In genomic region chr22:38398609-38399401, GRCh38 we compare ENCODE assay signal across 8 cellular contexts.
DNase-seq lines count a peak whose midpoint lies in the region; ATAC-seq and TF ChIP-seq lines count a peak whose summit lies in the region.

No MANE protein-coding gene starts in this region.

- H3K27me3 ChIP-seq in GM06990 (replicated peaks; ENCODE audit: control insufficient read depth, insufficient read depth, low read length): no peaks in the 10 kb centered on the region

- DNase-seq in GM06990 (ENCODE audit: extremely low read depth, insufficient read length) (peak; percentile 78), NCI-H2171 (lab: John Stamatoyannopoulos, UW) (peak; percentile 92), cerebellar cortex (ENCODE audit: low spot score) (peak; percentile 72), kidney glomerular epithelial cell (lab: John Stamatoyannopoulos, UW) (peak; percentile 43)
- peak; percentile 70 for DNase-seq in activated CD4-positive, CD25-positive, alpha-beta regulatory T cell treated with anti-CD3 and anti-CD28 coated beads, Interleukin-2, amount 50 U/mL, for 16 hours (ENCODE audit: low read depth, low spot score)
- peak; percentile 83 for DNase-seq in stimulated activated CD4-positive, alpha-beta T cell treated with anti-CD3 and anti-CD28 coated beads, Interleukin-15, amount 100 ng/mL, for 24 hours

- H3K36me3 ChIP-seq in GM06990 (ENCODE audit: control insufficient read depth, insufficient read depth, low read length): no peaks in the 10 kb centered on the region

- no peak for TF ChIP-seq CTCF in GM06990 (IDR thresholded peaks at IDR 0.05; ENCODE audit: insufficient read depth, low read length, poor library complexity, severe bottlenecking)

- peak; percentile 46 for ATAC-seq in HG02588 (IDR thresholded peaks at IDR 0.05; ENCODE audit: unreplicated experiment)
- ATAC-seq in HG03097 (IDR thresholded peaks at IDR 0.05; ENCODE audit: low FRiP score, unreplicated experiment): no peak

- peak overlapping the region; percentile 84 for H3K4me3 ChIP-seq in GM06990 (replicated peaks; ENCODE audit: low read depth, low read length)
